Comparison of ENCODE assay signal across 20 cellular contexts in genomic region chr20:46649650-46649949, GRCh38. TPM values are rescaled to one million over a fixed set of nuclear protein-coding genes. Genes with fewer than 3 reads are reported as not detected.
DNase-seq lines count a peak whose midpoint lies in the region; ATAC-seq and TF ChIP-seq lines count a peak whose summit lies in the region.
"Had no signal": no experiment of that assay in that cellular context is flagged by ENCODE, and none has a peak within 500 bp of the region (broad histone marks: within the 10 kb centered on the region; RNA-seq: fewer than 3 reads in every experiment).

No MANE protein-coding gene starts in this region.

- no peak overlapping the region for H3K4ac ChIP-seq in neuronal stem cell (ENCODE audit: low read length)

- H4K8ac ChIP-seq in neuronal stem cell (ENCODE audit: low read depth, low read length) = no peak overlapping the region

- H3K9me3 ChIP-seq in neuronal stem cell (replicated peaks in 1 of 2; ENCODE audit: control insufficient read depth in 2 of 2, insufficient read depth in 1 of 2, low read depth in 1 of 2, low read length in 2 of 2) (no peaks in the 10 kb centered on the region), ascending aorta (no peaks in the 10 kb centered on the region)
- H3K9me3 ChIP-seq: BE2C, HAP-1 had no signal

- H3K4me3 ChIP-seq in dorsolateral prefrontal cortex (peak overlapping the region in 29 of 59 donors; percentile 1 to 76 (median 62)), neuronal stem cell (ENCODE audit: low read length in 2 of 2) (no peak overlapping the region), ascending aorta (no peak overlapping the region)
- H3K4me3 ChIP-seq: GM23248, HAP-1 had no signal

- H3K36me3 ChIP-seq in neuronal stem cell (replicated peaks in 1 of 2; ENCODE audit: control insufficient read depth in 2 of 2, insufficient read depth in 2 of 2, low read length in 2 of 2) = no peaks in the 10 kb centered on the region
- H3K36me3 ChIP-seq in ascending aorta = no peaks in the 10 kb centered on the region
- H3K36me3 ChIP-seq: BE2C, HAP-1 had no signal

- H2AK5ac ChIP-seq in neuronal stem cell (ENCODE audit: low read depth, low read length) = no peak overlapping the region

- WGBS in neuronal stem cell (ENCODE audit: extremely low coverage in 2 of 2, insufficient read length in 2 of 2, insufficient replicate concordance in 1 of 2), 2 donors = no CpG with 5 or more reads among the region's 3 CpGs

- no peak overlapping the region for H2BK5ac ChIP-seq in neuronal stem cell (ENCODE audit: low read length)

- H3K27ac ChIP-seq in angular gyrus (ENCODE audit: low read depth, low read length) (peak overlapping the region; percentile 65), dorsolateral prefrontal cortex (peak overlapping the region in 58 of 59 donors; percentile 3 to 99 (median 92)), neuronal stem cell (replicated peaks; ENCODE audit: low read length) (no peak overlapping the region), ascending aorta (no peak overlapping the region)
- H3K27ac ChIP-seq: GM23248, HL-60 had no signal

- H3K4me2 ChIP-seq in neuronal stem cell (ENCODE audit: insufficient read depth, low read length, poor library complexity, severe bottlenecking) = no peak overlapping the region

- no peak overlapping the region for H3K18ac ChIP-seq in neuronal stem cell (ENCODE audit: low read length)

- no peak overlapping the region for H3K14ac ChIP-seq in neuronal stem cell (ENCODE audit: low read length)

- TF ChIP-seq CTCF in dorsolateral prefrontal cortex (IDR thresholded peaks at IDR 0.05 in 54 of 56, conservative IDR thresholded peaks at IDR 0.05 in 2 of 56; ENCODE audit: low read depth in 1 of 56, partially characterized antibody in 56 of 56) (no peak), ascending aorta (IDR thresholded peaks at IDR 0.05) (no peak)

- no peak overlapping the region for H4K91ac ChIP-seq in neuronal stem cell (ENCODE audit: low read depth, low read length, poor library complexity)

- no peak overlapping the region for H2BK12ac ChIP-seq in neuronal stem cell (ENCODE audit: low read length)

- H3K4me1 ChIP-seq in neuronal stem cell (ENCODE audit: control insufficient read depth in 2 of 2, insufficient read depth in 1 of 2, low read depth in 1 of 2, low read length in 2 of 2) = peaks cover 3 to 5% of the 10 kb centered on the region in 2 donors
- no peaks in the 10 kb centered on the region for H3K4me1 ChIP-seq in ascending aorta
- H3K4me1 ChIP-seq: BE2C, HAP-1 had no signal

- no peak overlapping the region for H3K9ac ChIP-seq in neuronal stem cell (ENCODE audit: low read depth, low read length, poor library complexity)
- H3K9ac ChIP-seq: GM23248 had no signal

- no peak for ATAC-seq in GM21786 (IDR thresholded peaks at IDR 0.05; ENCODE audit: unreplicated experiment)

- DNase-seq in dorsolateral prefrontal cortex (no peak), neuronal stem cell (ENCODE audit: low spot score) (no peak), ascending aorta (ENCODE audit: low spot score in 2 of 2) (no peak)
- no peak for DNase-seq in activated naive CD4-positive, alpha-beta T cell (lab: John Stamatoyannopoulos, UW)
- no peak for DNase-seq in stimulated activated CD4-positive, alpha-beta T cell treated with anti-CD3 and anti-CD28 coated beads, Interleukin-2, amount 100 ng/mL, for 48 hours
- DNase-seq: ACHN; BE2C; CD4-positive, CD25-positive, alpha-beta regulatory T cell; CD8-positive, alpha-beta memory T cell; COR-L47; DMS 273 treated with DMSO at 0.1 percent for 48 hours; DND-41; GM23248; IMR-90 had no signal

- no peak overlapping the region for H2BK15ac ChIP-seq in neuronal stem cell (ENCODE audit: low read length)

- peak overlapping the region; percentile 3 for H2AFZ ChIP-seq in neuronal stem cell (ENCODE audit: low read length)
- H2AFZ ChIP-seq: GM23248 had no signal

- intact Hi-C loops in dorsolateral prefrontal cortex (cut with DNase I) = loop anchor here in 1 of 2 donors (2.0 kb wide), 1 partner anchor 87 kb away; no protein-coding TSS in a partner anchor
- intact Hi-C loops in ascending aorta (cut with DNase I) = no loop called here

- no peaks in the 10 kb centered on the region for H3K79me1 ChIP-seq in neuronal stem cell (ENCODE audit: low read depth, low read length)

- H3K27me3 ChIP-seq in dorsolateral prefrontal cortex = peaks cover 0 to 4% (median 0%) of the 10 kb centered on the region in 45 donors
- peaks cover 0 to 6% (median 0%) of the 10 kb centered on the region in 3 experiments for H3K27me3 ChIP-seq in neuronal stem cell (ENCODE audit: control insufficient read depth in 3 of 3, insufficient read depth in 3 of 3, low read depth in 1 of 3, low read length in 3 of 3)
- no peaks in the 10 kb centered on the region for H3K27me3 ChIP-seq in ascending aorta

- H2BK120ac ChIP-seq in neuronal stem cell (ENCODE audit: low read depth, low read length) = no peak overlapping the region

- no peak overlapping the region for H3K23ac ChIP-seq in neuronal stem cell (ENCODE audit: low read depth, low read length, poor library complexity)

RNA-seq across cellular contexts. Expression of gene SLC13A3, which starts 1.7 kb away (rescaled TPM):
- total RNA-seq in dorsolateral prefrontal cortex (10 to 100 TPM in 119 of 120 experiments, 1 to 10 TPM in 1; 7.7 to 76.0 (median 26.1) TPM), ascending aorta (not detected)
- 7.2 TPM for polyA plus RNA-seq in neuronal stem cell (2013, experiment 1 of 2)
- polyA plus RNA-seq in neuronal stem cell (2013, experiment 2 of 2) = 7.5 TPM
- total RNA-seq: H4, HT1080 had no signal
- polyA plus RNA-seq: CD4-positive, CD25-positive, alpha-beta regulatory T cell; CD8-positive, alpha-beta memory T cell had no signal

RNA-seq across cellular contexts. Expression of gene TP53RK, which starts 39.6 kb away (rescaled TPM):
- total RNA-seq in dorsolateral prefrontal cortex (10 to 100 TPM in 119 of 120 experiments, 1 to 10 TPM in 1; 9.6 to 17.8 (median 13.5) TPM), ascending aorta (30.8 TPM)
- 10.8 TPM for polyA plus RNA-seq in neuronal stem cell (2013, experiment 1 of 2)
- polyA plus RNA-seq in neuronal stem cell (2013, experiment 2 of 2) = 11.5 TPM

RNA-seq across cellular contexts. Expression of gene SLC2A10, which starts 59.8 kb away (rescaled TPM):
- total RNA-seq in dorsolateral prefrontal cortex = 10 to 100 TPM in 1 of 120 experiments, 1 to 10 TPM in 119; 1.3 to 11.2 (median 3.6) TPM
- 7.8 TPM for polyA plus RNA-seq in neuronal stem cell (2013, experiment 1 of 2)
- polyA plus RNA-seq in neuronal stem cell (2013, experiment 2 of 2) = 7.5 TPM
- 13.1 TPM for total RNA-seq in ascending aorta
- total RNA-seq: CD4-positive, CD25-positive, alpha-beta regulatory T cell; CD8-positive, alpha-beta memory T cell had no signal
- polyA plus RNA-seq: CD4-positive, CD25-positive, alpha-beta regulatory T cell had no signal

Comparison
In these comparisons a context has a peak if more than half of its experiments do, and no peak if none do; other contexts are left out.
1. H3K27ac ChIP-seq: peak in angular gyrus (single experiment) and dorsolateral prefrontal cortex (58 of 59); none in neuronal stem cell (single experiment) and ascending aorta (0 of 2).